In genomic region chr18:31487251-31488015, GRCh38 we compare ENCODE assay signal across 16 cellular contexts. TPM values are rescaled to one million over a fixed set of nuclear protein-coding genes. Genes with fewer than 3 reads are reported as not detected.
A peak's percentile ranks its signal among the peaks of the same experiment; 100 is the strongest.
DNase-seq lines count a peak whose midpoint lies in the region; ATAC-seq, FAIRE-seq and TF ChIP-seq lines count a peak whose summit lies in the region.
"Had no signal": no experiment of that assay in that cellular context is flagged by ENCODE, and none has a peak within 500 bp of the region (broad histone marks: within the 10 kb centered on the region; RNA-seq: fewer than 3 reads in every experiment).

No MANE protein-coding gene starts in this region.

- no TSS peak for BruUV-seq in HepG2 (replicated peaks; lab: Mats Ljungman, UMichigan)
- no TSS peak for BruUV-seq in A673 (replicated peaks; lab: Mats Ljungman, UMichigan)

- H3K9ac ChIP-seq in HepG2 (ENCODE audit: insufficient read depth, low read depth, low read length) (no peak overlapping the region), Karpas-422 (ENCODE audit: low read length) (no peak overlapping the region)

- H4K20me1 ChIP-seq in HepG2 (ENCODE audit: insufficient read depth, low read length) (no peaks in the 10 kb centered on the region), Karpas-422 (ENCODE audit: insufficient read depth, low read depth, low read length) (no peaks in the 10 kb centered on the region)

- H3K4me2 ChIP-seq in HepG2 (ENCODE audit: low read depth, low read length) (no peak overlapping the region), Karpas-422 (ENCODE audit: low read depth, low read length, poor library complexity, severe bottlenecking) (no peak overlapping the region)

- H3K9me2 ChIP-seq in Karpas-422 (replicated peaks; ENCODE audit: insufficient read depth, low read length): no peaks in the 10 kb centered on the region

- TF ChIP-seq CTCF in HepG2 (CRISPR knock-in tag; IDR thresholded peaks at IDR 0.05) (no peak), right lobe of liver (IDR thresholded peaks at IDR 0.05) (no peak), brain microvascular endothelial cell (IDR thresholded peaks at IDR 0.05; ENCODE audit: low read depth, low read length, missing control alignments) (no peak), vagina (IDR thresholded peaks at IDR 0.05) (no peak), A673 (conservative IDR thresholded peaks at IDR 0.05; ENCODE audit: low read depth, low read length) (no peak)

- CTCF ChIA-PET in HepG2 (lab: Yijun Ruan, JAX; ENCODE audit: low intra/inter-chr PET ratio, low total read pairs): no interaction called here
- CTCF ChIA-PET in A673 (lab: Charles Lee): no interaction called here

- TF ChIP-seq POLR2A in HepG2 (IDR thresholded peaks at IDR 0.05; ENCODE audit: insufficient read depth in 1 of 2, low read depth in 2 of 2, low read length in 2 of 2): no peak
- no peak for TF ChIP-seq POLR2A in right lobe of liver (IDR thresholded peaks at IDR 0.05)
- no peak for TF ChIP-seq POLR2A in vagina (IDR thresholded peaks at IDR 0.05)

- FAIRE-seq in HepG2 (lab: Jason Lieb, UNC): no peak
- FAIRE-seq: A204.1 had no signal

- H3K36me3 ChIP-seq in HepG2 (replicated peaks in 1 of 2; ENCODE audit: control insufficient read depth in 1 of 2, insufficient read depth in 2 of 2, low read length in 2 of 2) (no peaks in the 10 kb centered on the region), right lobe of liver (no peaks in the 10 kb centered on the region), brain microvascular endothelial cell (replicated peaks) (no peaks in the 10 kb centered on the region), vagina (no peaks in the 10 kb centered on the region), A673 (ENCODE audit: insufficient read depth, low read length, poor library complexity, severe bottlenecking) (no peaks in the 10 kb centered on the region), Karpas-422 (ENCODE audit: insufficient read depth, low read length) (no peaks in the 10 kb centered on the region)
- H3K36me3 ChIP-seq: transverse colon, WERI-Rb-1 had no signal

- 53% methylated on average over 7 of the region's 8 CpGs for WGBS in HepG2 (ENCODE audit: low lambda C conversion rate)
- WGBS in right lobe of liver (ENCODE audit: insufficient coverage, low coverage, low lambda C conversion rate, missing lambda C conversion rate): 0% methylated on average over 1 of the region's 8 CpGs

- H2AFZ ChIP-seq in HepG2 (ENCODE audit: low read length) (no peak overlapping the region), Karpas-422 (ENCODE audit: low read length) (no peak overlapping the region)

- H3K27ac ChIP-seq in HepG2 (ENCODE audit: extremely low read length, insufficient read depth, low read length) (no peak overlapping the region), right lobe of liver (no peak overlapping the region), brain microvascular endothelial cell (peak overlapping the region; percentile 45), vagina (peak overlapping the region; percentile 36), A673 (ENCODE audit: low read depth, low read length, poor library complexity, severe bottlenecking) (no peak overlapping the region), Karpas-422 (ENCODE audit: low read length) (no peak overlapping the region)
- H3K27ac ChIP-seq: WERI-Rb-1 had no signal

- H3K4me1 ChIP-seq in HepG2 (ENCODE audit: insufficient read depth, low read length) (no peaks in the 10 kb centered on the region), right lobe of liver (no peaks in the 10 kb centered on the region), vagina (peaks cover 5% of the 10 kb centered on the region), A673 (ENCODE audit: insufficient read depth, low read length, poor library complexity, severe bottlenecking) (no peaks in the 10 kb centered on the region), Karpas-422 (ENCODE audit: low read length) (peaks cover 40% of the 10 kb centered on the region)

- H3K79me2 ChIP-seq in HepG2 (ENCODE audit: insufficient read depth, low read length): no peaks in the 10 kb centered on the region
- H3K79me2 ChIP-seq in Karpas-422 (ENCODE audit: low read length): no peaks in the 10 kb centered on the region

- POLR2A ChIA-PET in HepG2 (lab: Yijun Ruan, JAX) (no interaction called here), A673 (lab: Charles Lee; ENCODE audit: low non-redundant PET) (interaction anchor here (0.7 kb wide), 2 partner anchors 10 to 28 kb away, joined by 3 to 9 read pairs; no protein-coding TSS in a partner anchor)

- H3K9me3 ChIP-seq in HepG2 (ENCODE audit: low read length) (no peaks in the 10 kb centered on the region), right lobe of liver (no peaks in the 10 kb centered on the region), vagina (no peaks in the 10 kb centered on the region), A673 (ENCODE audit: low read depth, low read length, poor library complexity, severe bottlenecking) (no peaks in the 10 kb centered on the region), Karpas-422 (ENCODE audit: low read length) (no peaks in the 10 kb centered on the region)
- H3K9me3 ChIP-seq: transverse colon had no signal

- no peak for ATAC-seq in HepG2
- ATAC-seq in right lobe of liver: no peak
- ATAC-seq: sciatic nerve had no signal

- no peak for TF ChIP-seq RAD21 in HepG2 (CRISPR knock-in tag; IDR thresholded peaks at IDR 0.05)

- intact Hi-C loops in HepG2 (cut with micrococcal nuclease; ENCODE audit: unreplicated experiment) (no loop called here), right lobe of liver (cut with DNase I) (no loop called here), vagina (cut with DNase I) (no loop called here), A673 (cut with micrococcal nuclease; ENCODE audit: unreplicated experiment) (no loop called here)

- no peak overlapping the region for H3K4me3 ChIP-seq in HepG2 (replicated peaks in 1 of 3; ENCODE audit: insufficient read depth in 1 of 3, low read depth in 2 of 3, low read length in 3 of 3)
- H3K4me3 ChIP-seq in right lobe of liver: no peak overlapping the region
- H3K4me3 ChIP-seq in brain microvascular endothelial cell (ENCODE audit: low read depth, low read length): no peak overlapping the region
- H3K4me3 ChIP-seq in vagina: no peak overlapping the region
- no peak overlapping the region for H3K4me3 ChIP-seq in A673 (ENCODE audit: low read depth, low read length, poor library complexity, severe bottlenecking)
- H3K4me3 ChIP-seq in Karpas-422 (ENCODE audit: low read length): no peak overlapping the region
- H3K4me3 ChIP-seq: transverse colon had no signal

- DNase-seq in HepG2 (ENCODE audit: low spot score) (peak; percentile 3), right lobe of liver (no peak), brain microvascular endothelial cell (peak; percentile 86), kidney glomerular epithelial cell (lab: John Stamatoyannopoulos, UW) (peak; percentile 66), vagina (ENCODE audit: extremely low spot score in 2 of 2) (no peak), A673 (ENCODE audit: low spot score) (no peak), Karpas-422 (no peak)
- DNase-seq in stimulated activated CD4-positive, alpha-beta T cell treated with anti-CD3 and anti-CD28 coated beads, Interleukin-4, amount 100 ng/mL, for 4 hours: no peak
- DNase-seq: activated T-cell treated with anti-CD3 and anti-CD28 coated beads for 4 hours, MM.1S, NCI-H446, SIG-M5, transverse colon, WERI-Rb-1 had no signal

- TF ChIP-seq EP300 in HepG2 (IDR thresholded peaks at IDR 0.05; ENCODE audit: low read depth in 2 of 2, low read length in 2 of 2): no peak
- TF ChIP-seq EP300 in HepG2 (CRISPR knock-in tag; IDR thresholded peaks at IDR 0.05; ENCODE audit: borderline replicate concordance): no peak

- in situ Hi-C loops in HepG2 (cut with HindIII; ENCODE audit: extremely low pct_ligation_motif_present, low pct_unique_long_range_greater_than_20kb) (no loop called here), brain microvascular endothelial cell (cut with HindIII; ENCODE audit: low pct_ligation_motif_present, low sequenced_read_pairs) (no loop called here)

- H3K27me3 ChIP-seq in HepG2 (ENCODE audit: control insufficient read depth in 1 of 2, insufficient read depth in 2 of 2, low read length in 2 of 2) (peaks cover 0 to 17% of the 10 kb centered on the region in 2 experiments; a peak in 2 of 5 replicates), right lobe of liver (no peaks in the 10 kb centered on the region), brain microvascular endothelial cell (replicated peaks) (no peaks in the 10 kb centered on the region), vagina (no peaks in the 10 kb centered on the region), A673 (replicated peaks; ENCODE audit: insufficient read depth, low read depth, low read length, poor library complexity) (peaks cover 28% of the 10 kb centered on the region), Karpas-422 (ENCODE audit: low read length) (no peaks in the 10 kb centered on the region)
- H3K27me3 ChIP-seq: transverse colon had no signal

RNA-seq across cellular contexts. Expression of gene DSG2, which starts 10.5 kb away (rescaled TPM):
- total RNA-seq in HepG2 (2016; rRNA removed; fragmentation: Illumina TruSeq; extraction: Trizol): 23.3 and 24.4 TPM in 2 replicates
- 2.1 TPM in 2 replicates for total RNA-seq in HepG2 (2016; cell fraction: cytosol; rRNA removed; fragmentation: Illumina TruSeq; extraction: Trizol; ENCODE audit: low read depth)
- 21.9 TPM in 2 replicates for total RNA-seq in HepG2 (2016; cell fraction: insoluble cytoplasmic fraction; rRNA removed; fragmentation: Illumina TruSeq; extraction: Trizol)
- 7.9 and 9.7 TPM in 2 replicates for total RNA-seq in HepG2 (2016; cell fraction: membrane; rRNA removed; fragmentation: Illumina TruSeq; extraction: Trizol)
- total RNA-seq in HepG2 (2016; cell fraction: nucleus; rRNA removed; fragmentation: Illumina TruSeq; extraction: Trizol): 39.4 and 49.1 TPM in 2 replicates
- polyA plus RNA-seq in HepG2 (2011; rRNA removed): 66.7 and 68.7 TPM in 2 replicates
- polyA plus RNA-seq in HepG2 (2011; cell fraction: cytosol; rRNA removed): 41.8 and 63.9 TPM in 2 replicates
- 13.3 and 19.3 TPM in 2 replicates for polyA plus RNA-seq in HepG2 (2011; cell fraction: nucleus; rRNA removed)
- polyA plus RNA-seq in HepG2 (2012): 64.4 and 66.0 TPM in 2 replicates
- polyA plus RNA-seq in HepG2 (2016; cell fraction: cytosol; fragmentation: Illumina TruSeq; extraction: Trizol; ENCODE audit: low read depth): 0.94 and 1.2 TPM in 2 replicates
- 19.4 and 19.6 TPM in 2 replicates for polyA plus RNA-seq in HepG2 (2016; cell fraction: insoluble cytoplasmic fraction; fragmentation: Illumina TruSeq; extraction: Trizol; ENCODE audit: low read depth)
- polyA plus RNA-seq in HepG2 (2016; cell fraction: membrane; fragmentation: Illumina TruSeq; extraction: Trizol; ENCODE audit: low read depth): 2.8 and 3.7 TPM in 2 replicates
- 36.8 and 38.2 TPM in 2 replicates for polyA plus RNA-seq in HepG2 (2016; cell fraction: nucleus; fragmentation: Illumina TruSeq; extraction: Trizol; ENCODE audit: insufficient read depth, low read depth)
- 50.3 and 58.4 TPM in 2 replicates for polyA minus RNA-seq in HepG2 (2011; rRNA and poly(A)+ RNA removed; ENCODE audit: low replicate concordance)
- 60.3 and 74.6 TPM in 2 replicates for polyA minus RNA-seq in HepG2 (2011; cell fraction: cytosol; rRNA and poly(A)+ RNA removed)
- polyA minus RNA-seq in HepG2 (2011; cell fraction: nucleus; rRNA and poly(A)+ RNA removed): 28.8 and 46.7 TPM in 2 replicates
- total RNA-seq in right lobe of liver: 10 to 100 TPM in 5 of 6 experiments, 1 to 10 TPM in 1; 9.8 to 27.0 (median 16.4) TPM
- 11.8 TPM for total RNA-seq in vagina
- 0.11 TPM in 1 of 2 replicates, not detected in the other for total RNA-seq in A673 (2021)
- total RNA-seq in Karpas-422 (2014; rRNA removed; shearing (Covaris generic); ENCODE audit: low replicate concordance): not detected in 2 replicates

RNA-seq across cellular contexts. Expression of gene DSG3, which starts 39.9 kb away (rescaled TPM):
- total RNA-seq in HepG2 (2016; rRNA removed; fragmentation: Illumina TruSeq; extraction: Trizol): not detected in 2 replicates
- total RNA-seq in HepG2 (2016; cell fraction: cytosol; rRNA removed; fragmentation: Illumina TruSeq; extraction: Trizol; ENCODE audit: low read depth): not detected in 2 replicates
- not detected in 2 replicates for total RNA-seq in HepG2 (2016; cell fraction: insoluble cytoplasmic fraction; rRNA removed; fragmentation: Illumina TruSeq; extraction: Trizol)
- not detected in 2 replicates for total RNA-seq in HepG2 (2016; cell fraction: membrane; rRNA removed; fragmentation: Illumina TruSeq; extraction: Trizol)
- total RNA-seq in HepG2 (2016; cell fraction: nucleus; rRNA removed; fragmentation: Illumina TruSeq; extraction: Trizol): not detected in 2 replicates
- polyA plus RNA-seq in HepG2 (2011; rRNA removed): not detected in 2 replicates
- 0.01 TPM in 1 of 2 replicates, not detected in the other for polyA plus RNA-seq in HepG2 (2011; cell fraction: cytosol; rRNA removed)
- 0.05 TPM in 1 of 2 replicates, not detected in the other for polyA plus RNA-seq in HepG2 (2011; cell fraction: nucleus; rRNA removed)
- not detected in 2 replicates for polyA plus RNA-seq in HepG2 (2012)
- polyA plus RNA-seq in HepG2 (2016; cell fraction: cytosol; fragmentation: Illumina TruSeq; extraction: Trizol; ENCODE audit: low read depth): not detected in 2 replicates
- not detected in 2 replicates for polyA plus RNA-seq in HepG2 (2016; cell fraction: insoluble cytoplasmic fraction; fragmentation: Illumina TruSeq; extraction: Trizol; ENCODE audit: low read depth)
- polyA plus RNA-seq in HepG2 (2016; cell fraction: membrane; fragmentation: Illumina TruSeq; extraction: Trizol; ENCODE audit: low read depth): not detected in 2 replicates
- not detected in 2 replicates for polyA plus RNA-seq in HepG2 (2016; cell fraction: nucleus; fragmentation: Illumina TruSeq; extraction: Trizol; ENCODE audit: insufficient read depth, low read depth)
- 0.12 TPM in 1 of 2 replicates, not detected in the other for polyA minus RNA-seq in HepG2 (2011; rRNA and poly(A)+ RNA removed; ENCODE audit: low replicate concordance)
- polyA minus RNA-seq in HepG2 (2011; cell fraction: cytosol; rRNA and poly(A)+ RNA removed): not detected in 2 replicates
- not detected in 2 replicates for polyA minus RNA-seq in HepG2 (2011; cell fraction: nucleus; rRNA and poly(A)+ RNA removed)
- total RNA-seq in right lobe of liver: under 1 TPM in 1 of 6 experiments, not detected in 5; 0.09 TPM
- total RNA-seq in vagina: 192 TPM
- total RNA-seq in A673 (2021): 0.04 TPM in 1 of 2 replicates, not detected in the other
- not detected in 2 replicates for total RNA-seq in Karpas-422 (2014; rRNA removed; shearing (Covaris generic); ENCODE audit: low replicate concordance)
- total RNA-seq: sciatic nerve had no signal

Comparison
In these comparisons a context has a peak if more than half of its experiments do, and no peak if none do; other contexts are left out.
1. DNase-seq: peak in HepG2 (single experiment), brain microvascular endothelial cell (single experiment) and kidney glomerular epithelial cell (single experiment); none in right lobe of liver (0 of 3), vagina (0 of 2), stimulated activated CD4-positive, alpha-beta T cell treated with anti-CD3 and anti-CD28 coated beads, Interleukin-4, amount 100 ng/mL, for 4 hours (0 of 2), A673 (single experiment) and Karpas-422 (single experiment).
2. H3K27ac ChIP-seq: peak in brain microvascular endothelial cell (single experiment) and vagina (single experiment); none in HepG2 (single experiment), right lobe of liver (0 of 3), A673 (single experiment) and Karpas-422 (single experiment).
3. RNA of gene DSG3, which starts 39.9 kb away (total RNA-seq): 192 TPM in vagina (single experiment); 0.04 TPM in A673, not detected in HepG2, 0.09 TPM in right lobe of liver and not detected in Karpas-422; every median in the first group is over 100 times any median in the second.